ENCODE assay signal across 1 cellular context in the genomic region with DNA sequence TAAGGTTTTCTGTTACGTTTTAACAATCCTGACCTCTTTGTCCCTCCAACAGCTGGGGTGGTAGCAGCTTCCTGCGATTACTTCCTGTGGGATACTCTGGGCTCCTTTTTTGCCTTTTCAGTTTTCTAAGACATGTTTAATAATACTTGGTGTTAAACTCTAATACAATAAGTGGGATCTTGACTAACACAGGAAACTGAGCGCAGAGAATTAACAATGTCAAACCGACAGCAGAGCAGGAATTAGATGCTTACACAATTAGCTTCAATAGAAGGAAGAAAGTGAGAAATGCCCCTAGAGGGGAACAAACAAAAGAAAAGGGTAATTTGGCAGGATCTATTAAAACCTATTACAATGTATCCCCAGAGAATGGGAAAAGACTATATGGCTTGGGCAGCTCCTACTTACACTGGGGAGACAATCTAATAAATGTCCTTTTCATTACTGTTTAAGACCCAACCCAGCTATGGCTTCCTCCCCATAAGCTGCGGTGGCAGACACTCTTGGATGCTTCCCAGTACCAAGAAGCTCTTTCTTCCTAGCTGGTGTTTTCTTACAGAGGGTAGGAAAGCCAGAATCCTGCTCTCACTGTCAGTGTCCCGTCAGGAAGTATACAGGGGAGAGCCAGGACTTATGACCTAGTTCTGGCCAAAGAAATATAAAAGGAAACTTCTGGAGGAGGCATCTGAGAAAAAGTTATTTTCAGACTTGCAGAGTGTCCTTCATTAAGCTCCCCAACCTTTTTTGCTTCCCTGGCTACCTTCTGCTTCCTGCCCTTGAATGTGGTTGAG.
TF ChIP-seq lines count a peak whose summit lies in the region.

No MANE protein-coding gene starts in this region.

TF ChIP-seq in GM23338, 12 proteins besides CTCF, POLR2A, EP300 and RAD21 (continued from another document):
- TF ChIP-seq, protein P1, sequence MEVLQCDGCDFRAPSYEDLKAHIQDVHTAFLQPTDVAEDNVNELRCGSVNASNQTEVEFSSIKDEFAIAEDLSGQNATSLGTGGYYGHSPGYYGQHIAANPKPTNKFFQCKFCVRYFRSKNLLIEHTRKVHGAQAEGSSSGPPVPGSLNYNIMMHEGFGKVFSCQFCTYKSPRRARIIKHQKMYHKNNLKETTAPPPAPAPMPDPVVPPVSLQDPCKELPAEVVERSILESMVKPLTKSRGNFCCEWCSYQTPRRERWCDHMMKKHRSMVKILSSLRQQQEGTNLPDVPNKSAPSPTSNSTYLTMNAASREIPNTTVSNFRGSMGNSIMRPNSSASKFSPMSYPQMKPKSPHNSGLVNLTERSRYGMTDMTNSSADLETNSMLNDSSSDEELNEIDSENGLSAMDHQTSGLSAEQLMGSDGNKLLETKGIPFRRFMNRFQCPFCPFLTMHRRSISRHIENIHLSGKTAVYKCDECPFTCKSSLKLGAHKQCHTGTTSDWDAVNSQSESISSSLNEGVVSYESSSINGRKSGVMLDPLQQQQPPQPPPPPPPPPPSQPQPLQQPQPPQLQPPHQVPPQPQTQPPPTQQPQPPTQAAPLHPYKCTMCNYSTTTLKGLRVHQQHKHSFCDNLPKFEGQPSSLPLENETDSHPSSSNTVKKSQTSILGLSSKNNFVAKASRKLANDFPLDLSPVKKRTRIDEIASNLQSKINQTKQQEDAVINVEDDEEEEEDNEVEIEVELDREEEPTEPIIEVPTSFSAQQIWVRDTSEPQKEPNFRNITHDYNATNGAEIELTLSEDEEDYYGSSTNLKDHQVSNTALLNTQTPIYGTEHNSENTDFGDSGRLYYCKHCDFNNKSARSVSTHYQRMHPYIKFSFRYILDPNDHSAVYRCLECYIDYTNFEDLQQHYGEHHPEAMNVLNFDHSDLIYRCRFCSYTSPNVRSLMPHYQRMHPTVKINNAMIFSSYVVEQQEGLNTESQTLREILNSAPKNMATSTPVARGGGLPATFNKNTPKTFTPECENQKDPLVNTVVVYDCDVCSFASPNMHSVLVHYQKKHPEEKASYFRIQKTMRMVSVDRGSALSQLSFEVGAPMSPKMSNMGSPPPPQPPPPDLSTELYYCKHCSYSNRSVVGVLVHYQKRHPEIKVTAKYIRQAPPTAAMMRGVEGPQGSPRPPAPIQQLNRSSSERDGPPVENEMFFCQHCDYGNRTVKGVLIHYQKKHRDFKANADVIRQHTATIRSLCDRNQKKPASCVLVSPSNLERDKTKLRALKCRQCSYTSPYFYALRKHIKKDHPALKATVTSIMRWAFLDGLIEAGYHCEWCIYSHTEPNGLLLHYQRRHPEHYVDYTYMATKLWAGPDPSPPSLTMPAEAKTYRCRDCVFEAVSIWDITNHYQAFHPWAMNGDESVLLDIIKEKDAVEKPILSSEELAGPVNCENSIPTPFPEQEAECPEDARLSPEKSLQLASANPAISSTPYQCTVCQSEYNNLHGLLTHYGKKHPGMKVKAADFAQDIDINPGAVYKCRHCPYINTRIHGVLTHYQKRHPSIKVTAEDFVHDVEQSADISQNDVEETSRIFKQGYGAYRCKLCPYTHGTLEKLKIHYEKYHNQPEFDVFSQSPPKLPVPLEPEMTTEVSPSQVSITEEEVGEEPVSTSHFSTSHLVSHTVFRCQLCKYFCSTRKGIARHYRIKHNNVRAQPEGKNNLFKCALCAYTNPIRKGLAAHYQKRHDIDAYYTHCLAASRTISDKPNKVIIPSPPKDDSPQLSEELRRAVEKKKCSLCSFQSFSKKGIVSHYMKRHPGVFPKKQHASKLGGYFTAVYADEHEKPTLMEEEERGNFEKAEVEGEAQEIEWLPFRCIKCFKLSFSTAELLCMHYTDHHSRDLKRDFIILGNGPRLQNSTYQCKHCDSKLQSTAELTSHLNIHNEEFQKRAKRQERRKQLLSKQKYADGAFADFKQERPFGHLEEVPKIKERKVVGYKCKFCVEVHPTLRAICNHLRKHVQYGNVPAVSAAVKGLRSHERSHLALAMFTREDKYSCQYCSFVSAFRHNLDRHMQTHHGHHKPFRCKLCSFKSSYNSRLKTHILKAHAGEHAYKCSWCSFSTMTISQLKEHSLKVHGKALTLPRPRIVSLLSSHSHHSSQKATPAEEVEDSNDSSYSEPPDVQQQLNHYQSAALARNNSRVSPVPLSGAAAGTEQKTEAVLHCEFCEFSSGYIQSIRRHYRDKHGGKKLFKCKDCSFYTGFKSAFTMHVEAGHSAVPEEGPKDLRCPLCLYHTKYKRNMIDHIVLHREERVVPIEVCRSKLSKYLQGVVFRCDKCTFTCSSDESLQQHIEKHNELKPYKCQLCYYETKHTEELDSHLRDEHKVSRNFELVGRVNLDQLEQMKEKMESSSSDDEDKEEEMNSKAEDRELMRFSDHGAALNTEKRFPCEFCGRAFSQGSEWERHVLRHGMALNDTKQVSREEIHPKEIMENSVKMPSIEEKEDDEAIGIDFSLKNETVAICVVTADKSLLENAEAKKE (CRISPR knock-in tag; IDR thresholded peaks at IDR 0.05), result no peak
- TF ChIP-seq REST (IDR thresholded peaks at IDR 0.05; ENCODE audit: unreplicated experiment), result no peak
